Comparison of ENCODE assay signal across 1 cellular context in the genomic region with DNA sequence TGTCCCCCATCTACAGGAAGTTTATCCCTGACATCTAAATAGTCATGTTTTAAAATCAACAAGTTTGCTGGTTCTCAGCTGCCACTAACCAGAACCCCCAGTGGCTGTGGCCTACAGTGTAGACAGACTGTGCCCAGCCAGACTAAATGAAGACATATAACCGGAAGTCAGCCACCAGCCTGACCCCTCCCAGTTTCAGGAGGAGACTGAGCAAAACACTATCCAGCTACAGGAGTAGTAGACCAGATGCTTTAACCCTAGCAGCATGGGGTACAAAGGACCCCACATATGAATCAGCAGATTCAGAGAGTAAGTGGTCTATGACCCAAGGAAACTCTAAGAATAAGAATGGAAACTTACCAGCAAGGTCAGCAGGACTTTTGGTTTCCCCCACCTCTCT.
TF ChIP-seq lines count a peak whose summit lies in the region.

No MANE protein-coding gene starts in this region.

TF ChIP-seq in HepG2, 621 proteins besides CTCF, POLR2A, EP300 and RAD21 (continued from another document):
- TF ChIP-seq, protein P1, sequence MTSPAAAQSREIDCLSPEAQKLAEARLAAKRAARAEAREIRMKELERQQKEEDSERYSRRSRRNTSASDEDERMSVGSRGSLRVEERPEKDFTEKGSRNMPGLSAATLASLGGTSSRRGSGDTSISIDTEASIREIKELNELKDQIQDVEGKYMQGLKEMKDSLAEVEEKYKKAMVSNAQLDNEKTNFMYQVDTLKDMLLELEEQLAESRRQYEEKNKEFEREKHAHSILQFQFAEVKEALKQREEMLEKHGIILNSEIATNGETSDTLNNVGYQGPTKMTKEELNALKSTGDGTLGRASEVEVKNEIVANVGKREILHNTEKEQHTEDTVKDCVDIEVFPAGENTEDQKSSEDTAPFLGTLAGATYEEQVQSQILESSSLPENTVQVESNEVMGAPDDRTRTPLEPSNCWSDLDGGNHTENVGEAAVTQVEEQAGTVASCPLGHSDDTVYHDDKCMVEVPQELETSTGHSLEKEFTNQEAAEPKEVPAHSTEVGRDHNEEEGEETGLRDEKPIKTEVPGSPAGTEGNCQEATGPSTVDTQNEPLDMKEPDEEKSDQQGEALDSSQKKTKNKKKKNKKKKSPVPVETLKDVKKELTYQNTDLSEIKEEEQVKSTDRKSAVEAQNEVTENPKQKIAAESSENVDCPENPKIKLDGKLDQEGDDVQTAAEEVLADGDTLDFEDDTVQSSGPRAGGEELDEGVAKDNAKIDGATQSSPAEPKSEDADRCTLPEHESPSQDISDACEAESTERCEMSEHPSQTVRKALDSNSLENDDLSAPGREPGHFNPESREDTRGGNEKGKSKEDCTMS (CRISPR knock-in tag; conservative IDR thresholded peaks at IDR 0.05), result no peak
- TF ChIP-seq NR3C1 (CRISPR knock-in tag; IDR thresholded peaks at IDR 0.05), result no peak
- no peak for TF ChIP-seq ZNF333 (CRISPR knock-in tag; IDR thresholded peaks at IDR 0.05; ENCODE audit: borderline replicate concordance)
- no peak for TF ChIP-seq ZSCAN12 (CRISPR knock-in tag; IDR thresholded peaks at IDR 0.05)
- TF ChIP-seq, protein P2, sequence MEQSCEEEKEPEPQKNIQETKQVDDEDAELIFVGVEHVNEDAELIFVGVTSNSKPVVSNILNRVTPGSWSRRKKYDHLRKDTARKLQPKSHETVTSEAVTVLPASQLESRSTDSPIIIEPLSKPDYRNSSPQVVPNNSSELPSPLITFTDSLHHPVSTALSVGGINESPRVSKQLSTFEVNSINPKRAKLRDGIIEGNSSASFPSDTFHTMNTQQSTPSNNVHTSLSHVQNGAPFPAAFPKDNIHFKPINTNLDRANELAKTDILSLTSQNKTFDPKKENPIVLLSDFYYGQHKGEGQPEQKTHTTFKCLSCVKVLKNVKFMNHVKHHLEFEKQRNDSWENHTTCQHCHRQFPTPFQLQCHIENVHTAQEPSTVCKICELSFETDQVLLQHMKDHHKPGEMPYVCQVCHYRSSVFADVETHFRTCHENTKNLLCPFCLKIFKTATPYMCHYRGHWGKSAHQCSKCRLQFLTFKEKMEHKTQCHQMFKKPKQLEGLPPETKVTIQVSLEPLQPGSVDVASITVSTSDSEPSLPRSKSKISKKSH (CRISPR knock-in tag; IDR thresholded peaks at IDR 0.05; ENCODE audit: borderline replicate concordance), result no peak
- TF ChIP-seq PHB2 (IDR thresholded peaks at IDR 0.05; ENCODE audit: partially characterized antibody), result no peak
- TF ChIP-seq ZNF746 (CRISPR knock-in tag; IDR thresholded peaks at IDR 0.05), result no peak
- no peak for TF ChIP-seq HES4 (CRISPR knock-in tag; IDR thresholded peaks at IDR 0.05; ENCODE audit: borderline replicate concordance)
